In the genomic region with DNA sequence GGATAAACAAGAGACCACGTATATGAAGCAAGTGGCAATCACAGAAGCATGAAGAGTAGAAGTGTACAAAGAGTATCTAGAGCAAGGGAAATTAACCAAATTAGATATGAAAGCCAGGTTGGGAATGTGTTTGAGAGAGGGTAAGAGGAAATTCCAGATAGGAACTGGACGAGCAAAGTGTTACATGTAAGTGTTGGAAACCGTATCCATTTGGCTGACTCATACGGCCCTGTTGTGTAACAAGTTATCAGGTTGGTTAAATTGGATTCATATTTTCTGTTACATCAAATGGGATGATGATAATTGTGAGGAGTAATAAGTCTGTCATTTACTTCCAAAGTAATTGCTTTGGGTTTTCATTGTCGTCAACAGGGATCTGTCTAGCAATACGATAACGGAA, we compare ENCODE assay signal across 25 cellular contexts. TPM values are rescaled to one million over a fixed set of nuclear protein-coding genes. Genes with fewer than 3 reads are reported as not detected.
DNase-seq lines count a peak whose midpoint lies in the region; ATAC-seq, FAIRE-seq and TF ChIP-seq lines count a peak whose summit lies in the region.
"Had no signal": no experiment of that assay in that cellular context is flagged by ENCODE, and none has a peak within 500 bp of the region (broad histone marks: within the 10 kb centered on the region; RNA-seq: fewer than 3 reads in every experiment).

No MANE protein-coding gene starts in this region.

- H3K4me3 ChIP-seq in epithelial cell of esophagus (ENCODE audit: low read length) (no peak overlapping the region), right cardiac atrium (ENCODE audit: low read length) (no peak overlapping the region), BE2C (ENCODE audit: low read depth, low read length) (no peak overlapping the region), HepG2 (replicated peaks in 1 of 3; ENCODE audit: insufficient read depth in 1 of 3, low read depth in 2 of 3, low read length in 3 of 3) (no peak overlapping the region)
- H3K4me3 ChIP-seq: SJCRH30 had no signal

- H3K9me3 ChIP-seq in right cardiac atrium (ENCODE audit: control insufficient read depth, low read length) (no peaks in the 10 kb centered on the region), BE2C (no peaks in the 10 kb centered on the region), HepG2 (ENCODE audit: low read length) (no peaks in the 10 kb centered on the region)
- H3K9me3 ChIP-seq: SJCRH30 had no signal

- no peaks in the 10 kb centered on the region for H3K4me1 ChIP-seq in right cardiac atrium (ENCODE audit: control insufficient read depth, insufficient read depth, low read length)
- no peaks in the 10 kb centered on the region for H3K4me1 ChIP-seq in BE2C
- no peaks in the 10 kb centered on the region for H3K4me1 ChIP-seq in HepG2 (ENCODE audit: insufficient read depth, low read length)
- H3K4me1 ChIP-seq: SJCRH30 had no signal

- no peak for TF ChIP-seq EP300 in HepG2 (IDR thresholded peaks at IDR 0.05; ENCODE audit: low read depth in 2 of 2, low read length in 2 of 2)
- no peak for TF ChIP-seq EP300 in HepG2 (CRISPR knock-in tag; IDR thresholded peaks at IDR 0.05; ENCODE audit: borderline replicate concordance)

- intact Hi-C loops in Right ventricle myocardium inferior (cut with DNase I), result no loop called here
- intact Hi-C loops in cardiac septum (cut with DNase I), result no loop called here
- intact Hi-C loops in right cardiac atrium (cut with DNase I), result no loop called here
- intact Hi-C loops in HepG2 (cut with micrococcal nuclease; ENCODE audit: unreplicated experiment), result no loop called here

- no peak for TF ChIP-seq POLR2A in HepG2 (IDR thresholded peaks at IDR 0.05; ENCODE audit: insufficient read depth in 1 of 2, low read depth in 2 of 2, low read length in 2 of 2)

- WGBS in right cardiac atrium, result 53% methylated on average over 7 of the region's 7 CpGs
- WGBS in HepG2 (ENCODE audit: low lambda C conversion rate), result 24% methylated on average over 7 of the region's 7 CpGs

- no peak for TF ChIP-seq RAD21 in HepG2 (CRISPR knock-in tag; IDR thresholded peaks at IDR 0.05)

- POLR2A ChIA-PET in HepG2 (lab: Yijun Ruan, JAX), result no interaction called here

- H3K79me2 ChIP-seq in HepG2 (ENCODE audit: insufficient read depth, low read length), result no peaks in the 10 kb centered on the region

- in situ Hi-C loops in HepG2 (cut with HindIII; ENCODE audit: extremely low pct_ligation_motif_present, low pct_unique_long_range_greater_than_20kb), result no loop called here

- TF ChIP-seq CTCF in epithelial cell of esophagus (IDR thresholded peaks at IDR 0.05; ENCODE audit: insufficient read depth, low read depth, low read length, missing control alignments) (no peak), BE2C (IDR thresholded peaks at IDR 0.05; ENCODE audit: low read depth, low read length) (no peak), HepG2 (CRISPR knock-in tag; IDR thresholded peaks at IDR 0.05) (no peak)

- DNase-seq in Right ventricle myocardium inferior (ENCODE audit: missing footprints) (no peak), cardiac septum (ENCODE audit: low spot score) (no peak), epithelial cell of esophagus (ENCODE audit: low read depth) (peak; percentile 63), right cardiac atrium (no peak), BE2C (no peak), DMS53 (lab: John Stamatoyannopoulos, UW) (no peak), HepG2 (ENCODE audit: low spot score) (no peak)
- DNase-seq: C1 segment of cervical spinal cord, GF-D8, H9, IMR-90, Karpas-422, MM.1S, NCI-H1105 treated with DMSO at 0.1 percent for 48 hours, NCI-H187, NCI-H446, NCI-H748 treated with DMSO at 0.1 percent for 48 hours, OCI-M1, RPMI8226, SJCRH30 had no signal

- no peak overlapping the region for H3K27ac ChIP-seq in right cardiac atrium (ENCODE audit: low read length)
- H3K27ac ChIP-seq in HepG2 (ENCODE audit: extremely low read length, insufficient read depth, low read length), result no peak overlapping the region
- H3K27ac ChIP-seq: SJCRH30 had no signal

- no peaks in the 10 kb centered on the region for H4K20me1 ChIP-seq in HepG2 (ENCODE audit: insufficient read depth, low read length)

- no peak overlapping the region for H3K9ac ChIP-seq in HepG2 (ENCODE audit: insufficient read depth, low read depth, low read length)

- ATAC-seq in Right ventricle myocardium inferior (peak; percentile 86), right cardiac atrium (peak; percentile 74 to 75), SK-N-SH treated with all-trans-retinoic acid at 6 μM for 48 hours (no peak), HepG2 (no peak)

- CTCF ChIA-PET in HepG2 (lab: Yijun Ruan, JAX; ENCODE audit: low intra/inter-chr PET ratio, low total read pairs), result no interaction called here

- no peak for FAIRE-seq in HepG2 (lab: Jason Lieb, UNC)
- FAIRE-seq: GM12891 had no signal

- H3K36me3 ChIP-seq in BE2C (no peaks in the 10 kb centered on the region), HepG2 (replicated peaks in 1 of 2; ENCODE audit: control insufficient read depth in 1 of 2, insufficient read depth in 2 of 2, low read length in 2 of 2) (no peaks in the 10 kb centered on the region)
- H3K36me3 ChIP-seq: SJCRH30 had no signal

- H2AFZ ChIP-seq in HepG2 (ENCODE audit: low read length), result no peak overlapping the region

- H3K27me3 ChIP-seq in right cardiac atrium (ENCODE audit: control insufficient read depth, insufficient read depth), result no peaks in the 10 kb centered on the region
- no peaks in the 10 kb centered on the region for H3K27me3 ChIP-seq in BE2C
- peaks cover 0 to 3% of the 10 kb centered on the region in 2 experiments; a peak in 2 of 5 replicates for H3K27me3 ChIP-seq in HepG2 (ENCODE audit: control insufficient read depth in 1 of 2, insufficient read depth in 2 of 2, low read length in 2 of 2)

- BruUV-seq in HepG2 (replicated peaks; lab: Mats Ljungman, UMichigan), result no TSS peak

- H3K4me2 ChIP-seq in HepG2 (ENCODE audit: low read depth, low read length), result no peak overlapping the region

TF ChIP-seq in SK-N-SH treated with all-trans-retinoic acid at 6 μM for 48 hours, 23 proteins besides CTCF, POLR2A, EP300 and RAD21:
- TF ChIP-seq ZNF8 (CRISPR knock-in tag; IDR thresholded peaks at IDR 0.05), result no peak
TF ChIP-seq in SK-N-SH treated with all-trans-retinoic acid at 6 μM for 48 hours: peak in this region for 0.

TF ChIP-seq in HepG2, 621 proteins besides CTCF, POLR2A, EP300 and RAD21:
- TF ChIP-seq ZNF354B (CRISPR knock-in tag; IDR thresholded peaks at IDR 0.05) (no peak), CERS6 (CRISPR knock-in tag; IDR thresholded peaks at IDR 0.05) (no peak), ZNF660 (CRISPR knock-in tag; IDR thresholded peaks at IDR 0.05; ENCODE audit: borderline replicate concordance, low read depth) (no peak), ZNF430 (CRISPR knock-in tag; IDR thresholded peaks at IDR 0.05) (no peak), ZZZ3 (CRISPR knock-in tag; IDR thresholded peaks at IDR 0.05; ENCODE audit: borderline replicate concordance) (no peak), ZNF891 (CRISPR knock-in tag; IDR thresholded peaks at IDR 0.05) (no peak), RBAK (CRISPR knock-in tag; IDR thresholded peaks at IDR 0.05) (no peak)

RNA-seq across cellular contexts. Expression of gene RXFP2, which starts 46.7 kb away (rescaled TPM):
- total RNA-seq in Right ventricle myocardium inferior (not detected), cardiac septum (not detected), right cardiac atrium (not detected), HepG2 (2016; rRNA removed; fragmentation: Illumina TruSeq; extraction: Trizol) (not detected in 2 replicates)
- polyA plus RNA-seq in right cardiac atrium (not detected), HepG2 (2011; rRNA removed) (not detected in 2 replicates)
- polyA plus RNA-seq in BE2C (2012; ENCODE audit: insufficient read depth, insufficient read length, low read depth), result not detected
- not detected in 2 replicates for total RNA-seq in HepG2 (2016; cell fraction: cytosol; rRNA removed; fragmentation: Illumina TruSeq; extraction: Trizol; ENCODE audit: low read depth)
- total RNA-seq in HepG2 (2016; cell fraction: insoluble cytoplasmic fraction; rRNA removed; fragmentation: Illumina TruSeq; extraction: Trizol), result not detected in 2 replicates
- total RNA-seq in HepG2 (2016; cell fraction: membrane; rRNA removed; fragmentation: Illumina TruSeq; extraction: Trizol), result not detected in 2 replicates
- total RNA-seq in HepG2 (2016; cell fraction: nucleus; rRNA removed; fragmentation: Illumina TruSeq; extraction: Trizol), result not detected in 2 replicates
- not detected in 2 replicates for polyA plus RNA-seq in HepG2 (2011; cell fraction: cytosol; rRNA removed)
- not detected in 2 replicates for polyA plus RNA-seq in HepG2 (2011; cell fraction: nucleus; rRNA removed)
- polyA plus RNA-seq in HepG2 (2012), result not detected in 2 replicates
- polyA plus RNA-seq in HepG2 (2016; cell fraction: cytosol; fragmentation: Illumina TruSeq; extraction: Trizol; ENCODE audit: low read depth), result not detected in 2 replicates
- polyA plus RNA-seq in HepG2 (2016; cell fraction: insoluble cytoplasmic fraction; fragmentation: Illumina TruSeq; extraction: Trizol; ENCODE audit: low read depth), result not detected in 2 replicates
- polyA plus RNA-seq in HepG2 (2016; cell fraction: membrane; fragmentation: Illumina TruSeq; extraction: Trizol; ENCODE audit: low read depth), result not detected in 2 replicates
- not detected in 2 replicates for polyA plus RNA-seq in HepG2 (2016; cell fraction: nucleus; fragmentation: Illumina TruSeq; extraction: Trizol; ENCODE audit: insufficient read depth, low read depth)
- polyA minus RNA-seq in HepG2 (2011; rRNA and poly(A)+ RNA removed; ENCODE audit: low replicate concordance), result not detected in 2 replicates
- not detected in 2 replicates for polyA minus RNA-seq in HepG2 (2011; cell fraction: cytosol; rRNA and poly(A)+ RNA removed)
- polyA minus RNA-seq in HepG2 (2011; cell fraction: nucleus; rRNA and poly(A)+ RNA removed), result not detected in 2 replicates
- total RNA-seq: A172, Daoy, H9, HT-29, IMR-90, SJCRH30 had no signal
- polyA plus RNA-seq: IMR-90 had no signal

Comparison
In these comparisons a context has a peak if more than half of its experiments do, and no peak if none do; other contexts are left out.
1. ATAC-seq: peak in Right ventricle myocardium inferior (single experiment) and right cardiac atrium (2 of 2); none in SK-N-SH treated with all-trans-retinoic acid at 6 μM for 48 hours (single experiment) and HepG2 (single experiment).